ENCODE assay signal across 11 cellular contexts in the genomic region with DNA sequence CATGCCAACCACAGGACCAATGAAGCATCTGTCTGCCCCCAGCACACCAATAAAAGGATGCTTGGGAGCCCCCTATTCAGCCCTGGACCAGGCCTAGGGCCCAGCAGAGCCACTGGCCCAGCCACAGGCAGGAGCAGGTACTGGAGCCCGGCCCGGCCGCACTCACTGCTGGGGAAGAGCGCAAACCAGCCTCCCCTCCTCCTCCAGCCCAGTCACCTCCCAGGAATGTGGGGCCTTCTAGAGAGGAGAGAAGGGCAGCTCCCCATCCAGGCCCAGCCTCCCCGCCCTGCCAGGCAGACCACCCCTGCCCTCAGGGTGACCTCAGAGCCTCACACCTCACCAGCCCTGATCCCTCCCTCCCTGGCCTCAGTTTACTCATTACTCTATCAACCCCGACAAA. TPM values are rescaled to one million over a fixed set of nuclear protein-coding genes. Genes with fewer than 3 reads are reported as not detected.
A peak's percentile ranks its signal among the peaks of the same experiment; 100 is the strongest.
DNase-seq lines count a peak whose midpoint lies in the region; ATAC-seq and TF ChIP-seq lines count a peak whose summit lies in the region.
"Had no signal": no experiment of that assay in that cellular context is flagged by ENCODE, and none has a peak within 500 bp of the region (broad histone marks: within the 10 kb centered on the region; RNA-seq: fewer than 3 reads in every experiment).

No MANE protein-coding gene starts in this region.

- H3K9me3 ChIP-seq in prostate gland, result no peaks in the 10 kb centered on the region

- no peak for TF ChIP-seq POLR2A in prostate gland (IDR thresholded peaks at IDR 0.05)

- intact Hi-C loops in prostate gland (cut with DNase I), result no loop called here

- H3K27ac ChIP-seq in foreskin keratinocyte (no peak overlapping the region), prostate gland (peak overlapping the region; percentile 9 to 30)
- H3K27ac ChIP-seq: HL-60 had no signal

- ATAC-seq in SK-N-SH treated with all-trans-retinoic acid at 6 μM for 48 hours (peak; percentile 94), foreskin keratinocyte (peak; percentile 97), GM21515 (IDR thresholded peaks at IDR 0.05; ENCODE audit: unreplicated experiment) (no peak)
- ATAC-seq in stimulated activated naive CD8-positive, alpha-beta T cell treated with anti-CD3 and anti-CD28 coated beads, Interleukin-15, Interleukin-2, amounts not matched to agents 100 U/mL and 50 U/mL, for 24 hours, result no peak
- ATAC-seq: activated naive CD8-positive, alpha-beta T cell treated with anti-CD3 and anti-CD28 coated beads, Interleukin-2, amount 50 U/mL, for 24 hours had no signal

- no peaks in the 10 kb centered on the region for H3K36me3 ChIP-seq in prostate gland

- peak; percentile 8 for TF ChIP-seq CTCF in GM20000 (IDR thresholded peaks at IDR 0.05; ENCODE audit: extremely low read depth, missing control alignments)
- TF ChIP-seq CTCF in foreskin keratinocyte (conservative IDR thresholded peaks at IDR 0.05), result no peak
- TF ChIP-seq CTCF in prostate gland (IDR thresholded peaks at IDR 0.05), result no peak

- no peak for DNase-seq in GM20000 (ENCODE audit: low spot score)
- DNase-seq in foreskin keratinocyte, result peak; percentile 46 to 66
- no peak for DNase-seq in prostate gland (ENCODE audit: low spot score)
- DNase-seq in GDM1 (lab: John Stamatoyannopoulos, UW), result no peak
- DNase-seq in stimulated activated naive CD8-positive, alpha-beta T cell treated with anti-CD3 and anti-CD28 coated beads, Interleukin-15, Interleukin-2, amounts not matched to agents 100 U/mL and 50 U/mL, for 24 hours, result no peak
- DNase-seq in COLO829 (ENCODE audit: low spot score), result no peak
- DNase-seq: activated B cell treated with CpG ODN at 0.5 μM for 24 hours; activated naive CD8-positive, alpha-beta T cell treated with anti-CD3 and anti-CD28 coated beads, Interleukin-2, amount 50 U/mL, for 24 hours had no signal

- H3K27me3 ChIP-seq in foreskin keratinocyte (no peaks in the 10 kb centered on the region), prostate gland (replicated peaks; ENCODE audit: insufficient read depth) (no peaks in the 10 kb centered on the region)

- H3K4me3 ChIP-seq in prostate gland, result no peak overlapping the region

- H3K4me1 ChIP-seq in foreskin keratinocyte (peaks cover 12% of the 10 kb centered on the region), prostate gland (replicated peaks) (no peaks in the 10 kb centered on the region)

- WGBS in prostate gland, result 84% methylated on average over 2 of the region's 6 CpGs

TF ChIP-seq in SK-N-SH treated with all-trans-retinoic acid at 6 μM for 48 hours, 23 proteins besides CTCF, POLR2A, EP300 and RAD21:
- TF ChIP-seq PPARA (CRISPR knock-in tag; IDR thresholded peaks at IDR 0.05; ENCODE audit: borderline replicate concordance), result no peak
- TF ChIP-seq, protein P1, sequence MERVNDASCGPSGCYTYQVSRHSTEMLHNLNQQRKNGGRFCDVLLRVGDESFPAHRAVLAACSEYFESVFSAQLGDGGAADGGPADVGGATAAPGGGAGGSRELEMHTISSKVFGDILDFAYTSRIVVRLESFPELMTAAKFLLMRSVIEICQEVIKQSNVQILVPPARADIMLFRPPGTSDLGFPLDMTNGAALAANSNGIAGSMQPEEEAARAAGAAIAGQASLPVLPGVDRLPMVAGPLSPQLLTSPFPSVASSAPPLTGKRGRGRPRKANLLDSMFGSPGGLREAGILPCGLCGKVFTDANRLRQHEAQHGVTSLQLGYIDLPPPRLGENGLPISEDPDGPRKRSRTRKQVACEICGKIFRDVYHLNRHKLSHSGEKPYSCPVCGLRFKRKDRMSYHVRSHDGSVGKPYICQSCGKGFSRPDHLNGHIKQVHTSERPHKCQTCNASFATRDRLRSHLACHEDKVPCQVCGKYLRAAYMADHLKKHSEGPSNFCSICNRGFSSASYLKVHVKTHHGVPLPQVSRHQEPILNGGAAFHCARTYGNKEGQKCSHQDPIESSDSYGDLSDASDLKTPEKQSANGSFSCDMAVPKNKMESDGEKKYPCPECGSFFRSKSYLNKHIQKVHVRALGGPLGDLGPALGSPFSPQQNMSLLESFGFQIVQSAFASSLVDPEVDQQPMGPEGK (CRISPR knock-in tag; IDR thresholded peaks at IDR 0.05; ENCODE audit: borderline replicate concordance), result peak; percentile 38; the same call in 1 of the 2 replicates

RNA-seq across cellular contexts. Expression of a gene that starts 56.2 kb away (rescaled TPM):
- total RNA-seq in foreskin keratinocyte (41.3 and 47.5 TPM in 2 replicates), prostate gland (10 to 100 TPM; 15.5 to 43.1 TPM)
- polyA plus RNA-seq in foreskin keratinocyte, result 24.8 and 27.6 TPM in 2 replicates

RNA-seq across cellular contexts. Expression of a gene that starts 56.7 kb away (rescaled TPM):
- 54.1 and 58.8 TPM in 2 replicates for total RNA-seq in foreskin keratinocyte
- 24.3 and 30.3 TPM in 2 replicates for polyA plus RNA-seq in foreskin keratinocyte
- 100 to 1,000 TPM in 1 of 2 donors, 10 to 100 TPM in 1; 59.5 to 106 TPM for total RNA-seq in prostate gland

Comparison
In these comparisons a context has a peak if more than half of its experiments do, and no peak if none do; other contexts are left out.
1. DNase-seq: peak in foreskin keratinocyte (2 of 2); none in GM20000 (single experiment), prostate gland (single experiment), GDM1 (single experiment), stimulated activated naive CD8-positive, alpha-beta T cell treated with anti-CD3 and anti-CD28 coated beads, Interleukin-15, Interleukin-2, amounts not matched to agents 100 U/mL and 50 U/mL, for 24 hours (single experiment) and COLO829 (single experiment).
2. ATAC-seq: peak in SK-N-SH treated with all-trans-retinoic acid at 6 μM for 48 hours (single experiment) and foreskin keratinocyte (single experiment); none in stimulated activated naive CD8-positive, alpha-beta T cell treated with anti-CD3 and anti-CD28 coated beads, Interleukin-15, Interleukin-2, amounts not matched to agents 100 U/mL and 50 U/mL, for 24 hours (single experiment) and GM21515 (single experiment).